ENCODE assay signal across 9 cellular contexts in genomic region chr6:41428995-41429417, GRCh38.
DNase-seq lines count a peak whose midpoint lies in the region; ATAC-seq and TF ChIP-seq lines count a peak whose summit lies in the region.
"Had no signal": no experiment of that assay in that cellular context is flagged by ENCODE, and none has a peak within 500 bp of the region (broad histone marks: within the 10 kb centered on the region; RNA-seq: fewer than 3 reads in every experiment).

No MANE protein-coding gene starts in this region.

- peak overlapping the region in 6 of 12 donors; percentile 54 to 68 (median 63) for H3K4me3 ChIP-seq in heart left ventricle

- ATAC-seq in heart left ventricle (peak; percentile 37 to 67 (median 64)), GM19395 (IDR thresholded peaks at IDR 0.05; ENCODE audit: unreplicated experiment) (no peak), HG02571 (IDR thresholded peaks at IDR 0.05; ENCODE audit: unreplicated experiment) (no peak), HG03196 (IDR thresholded peaks at IDR 0.05; ENCODE audit: unreplicated experiment) (no peak)
- ATAC-seq: A549 had no signal

- peak overlapping the region in 7 of 12 donors; percentile 10 to 92 (median 85) for H3K27ac ChIP-seq in heart left ventricle

- 23 to 38% (median 29%) methylated on average over 5 of the region's 5 CpGs for WGBS in heart left ventricle, 4 donors

- intact Hi-C loops in heart left ventricle (cut with DNase I): loop anchor here in 6 of 10 donors (2.0 to 10.0 kb wide), 6 partner anchors 22 to 256 kb away; partner anchors contain the start of gene FOXP4 (in 1 of the 6)

- TF ChIP-seq POLR2A in heart left ventricle (IDR thresholded peaks at IDR 0.05): no peak

- no peaks in the 10 kb centered on the region for H3K36me3 ChIP-seq in heart left ventricle

- peak in 2 of 3 experiments; percentile 22 to 48 for DNase-seq in NCI-H1417 (lab: John Stamatoyannopoulos, UW)
- DNase-seq in NCI-H1417 treated with DMSO at 0.1 percent for 48 hours (lab: John Stamatoyannopoulos, UW): no peak
- peak; percentile 20 for DNase-seq in UCSD-AML1 (lab: John Stamatoyannopoulos, UW; ENCODE audit: unreplicated experiment)
- peak in 4 of 5 donors; percentile 52 to 61 (median 58) for DNase-seq in heart left ventricle
- DNase-seq in stimulated activated CD4-positive, alpha-beta T cell treated with anti-CD3 and anti-CD28 coated beads, Interleukin-4, amount 100 ng/mL, for 48 hours (ENCODE audit: low read depth in 2 of 2): peak; percentile 30 to 58

- no peaks in the 10 kb centered on the region for H3K9me3 ChIP-seq in heart left ventricle
- H3K9me3 ChIP-seq: A549 had no signal

- H3K4me1 ChIP-seq in heart left ventricle: peaks cover 2 to 47% (median 24%) of the 10 kb centered on the region in 12 donors

- TF ChIP-seq CTCF in heart left ventricle (IDR thresholded peaks at IDR 0.05): no peak

- H3K27me3 ChIP-seq in heart left ventricle: peaks cover 0 to 50% (median 0%) of the 10 kb centered on the region in 9 donors

Comparison
In these comparisons a context has a peak if more than half of its experiments do, and no peak if none do; other contexts are left out.
1. ATAC-seq: peak in heart left ventricle (4 of 4); none in GM19395 (single experiment), HG02571 (single experiment) and HG03196 (single experiment).